Comparison of ENCODE assay signal across 29 cellular contexts in the genomic region with DNA sequence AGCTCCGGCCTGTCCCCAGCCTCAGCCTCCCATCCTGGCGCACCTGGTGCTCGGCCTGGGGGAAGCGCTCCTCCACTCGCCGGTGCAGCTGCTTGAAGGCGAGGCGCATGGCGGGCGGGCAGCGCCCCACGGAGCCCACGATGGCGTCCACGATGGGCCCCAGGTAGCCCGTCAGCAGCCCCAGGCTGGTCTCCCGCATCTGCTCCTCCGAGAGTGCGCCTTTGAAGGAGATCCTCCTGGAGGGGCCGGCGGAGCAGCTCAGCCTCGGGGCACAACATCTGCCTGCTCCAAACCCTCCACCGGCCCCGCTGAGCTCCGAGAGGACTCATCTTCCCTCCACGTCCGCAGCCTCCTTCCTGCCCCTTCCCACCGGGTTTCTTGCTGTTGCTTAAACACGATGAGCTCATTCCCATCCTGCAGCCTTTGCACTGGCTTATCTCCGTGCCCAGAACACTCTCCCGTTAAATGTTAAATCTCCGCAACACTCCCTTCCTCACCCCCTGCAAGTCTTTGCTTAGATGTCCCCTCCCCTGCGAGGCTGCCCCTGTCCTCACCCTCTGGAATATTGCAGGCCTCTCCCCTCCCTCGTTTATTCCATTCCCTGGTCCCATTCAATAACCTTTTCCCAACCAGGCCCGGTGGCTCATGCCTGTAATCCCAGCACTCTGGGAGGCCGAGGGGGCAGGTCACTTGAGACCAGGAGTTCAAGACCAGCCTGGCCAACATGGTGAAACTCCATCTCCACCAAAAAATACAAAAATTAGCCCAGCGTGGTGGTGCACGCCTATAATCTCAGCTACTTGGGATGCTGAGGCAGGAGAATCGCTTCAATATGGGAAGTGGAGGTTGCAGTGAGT. TPM values are rescaled to one million over a fixed set of nuclear protein-coding genes. Genes with fewer than 3 reads are reported as not detected.
"Had no signal": no experiment of that assay in that cellular context is flagged by ENCODE, and none has a peak within 500 bp of the region (broad histone marks: within the 10 kb centered on the region; RNA-seq: fewer than 3 reads in every experiment).

No MANE protein-coding gene starts in this region.

- DNase-seq: activated CD4-positive, alpha-beta T cell treated with anti-CD3 and anti-CD28 coated beads for 48 hours; activated CD4-positive, alpha-beta T cell treated with anti-CD3 and anti-CD28 coated beads, Interleukin-2, amount 50 U/mL, for 4 hours; activated CD4-positive, CD25-positive, alpha-beta regulatory T cell treated with anti-CD3 and anti-CD28 coated beads, Interleukin-2, amount 50 U/mL, for 72 hours; activated CD8-positive, alpha-beta memory T cell treated with anti-CD3 and anti-CD28 coated beads, Interleukin-2, amount 50 U/mL, for 48 hours; activated CD8-positive, alpha-beta T cell treated with anti-CD3 and anti-CD28 coated beads, Interleukin-2, amount 10 ng/mL, durations not matched to agents 7 days and 5 days; activated effector memory CD4-positive, alpha-beta T cell treated with Interleukin-2 at 50 U/mL for 16 hours; activated naive CD4-positive, alpha-beta T cell; activated T-cell treated with anti-CD3 and anti-CD28 coated beads, Interleukin-2, amount 50 U/mL, for 1 hour; body of pancreas; central memory CD4-positive, alpha-beta T cell; KG1; NCI-H1048; NCI-H1930; NCI-H2171; NCI-H226; NCI-H526; NCI-H82; OCI-M1; RPMI8226; SHP77 treated with DMSO at 0.1 percent for 48 hours had no signal

- H3K4me3 Mint-ChIP-seq: activated CD8-positive, alpha-beta T cell treated with anti-CD3 and anti-CD28 coated beads, Interleukin-2, amount 10 ng/mL, durations not matched to agents 7 days and 5 days; activated naive CD4-positive, alpha-beta T cell treated with anti-CD3 and anti-CD28 coated beads, Interleukin-2, amount 50 U/mL, for 24 hours; activated T-helper 1 cell treated with anti-CD3 and anti-CD28 coated beads, Interleukin-12 subunit alpha, Interleukin-12 subunit beta, Interleukin-2, Interleukin-4 antibody, amounts not matched to agents 30 ng/mL and 10 ng/mL and 1 ng/mL, durations not matched to agents 14 hours and 24 hours and 36 hours; T-helper 1 cell treated with Interleukin-12 subunit alpha and Interleukin-12 subunit beta and Interleukin-4 antibody, amounts not matched to agents 30 μg/mL and 1 μg/mL, for 36 hours had no signal

- H3K9me3 ChIP-seq: ascending aorta, body of pancreas had no signal

- H3K9me3 Mint-ChIP-seq: activated naive CD4-positive, alpha-beta T cell treated with anti-CD3 and anti-CD28 coated beads, Interleukin-2, amount 50 U/mL, for 24 hours; activated T-helper 1 cell treated with anti-CD3 and anti-CD28 coated beads, Interleukin-12 subunit alpha, Interleukin-12 subunit beta, Interleukin-2, Interleukin-4 antibody, amounts not matched to agents 30 ng/mL and 10 ng/mL and 1 ng/mL, durations not matched to agents 14 hours and 24 hours and 36 hours; T-helper 1 cell treated with Interleukin-12 subunit alpha and Interleukin-12 subunit beta and Interleukin-4 antibody, amounts not matched to agents 30 μg/mL and 1 μg/mL, for 36 hours had no signal

- H3K36me3 ChIP-seq: ascending aorta had no signal

- ATAC-seq: activated CD8-positive, alpha-beta T cell treated with anti-CD3 and anti-CD28 coated beads, Interleukin-2, amount 10 ng/mL, durations not matched to agents 7 days and 5 days; body of pancreas; Panc1 had no signal

- H3K4me1 ChIP-seq: ascending aorta, body of pancreas had no signal

- H3K36me3 Mint-ChIP-seq: activated naive CD4-positive, alpha-beta T cell treated with anti-CD3 and anti-CD28 coated beads, Interleukin-2, amount 50 U/mL, for 24 hours had no signal

- H3K4me3 ChIP-seq: ascending aorta, body of pancreas had no signal

- H3K27ac ChIP-seq: ascending aorta, body of pancreas had no signal

- FAIRE-seq: bronchial epithelial cell had no signal

- H3K27me3 Mint-ChIP-seq: activated naive CD4-positive, alpha-beta T cell treated with anti-CD3 and anti-CD28 coated beads, Interleukin-2, amount 50 U/mL, for 24 hours had no signal

- H3K27me3 ChIP-seq: ascending aorta, body of pancreas had no signal

- H3K27ac Mint-ChIP-seq: activated CD8-positive, alpha-beta T cell treated with anti-CD3 and anti-CD28 coated beads, Interleukin-2, amount 10 ng/mL, durations not matched to agents 7 days and 5 days; activated naive CD4-positive, alpha-beta T cell treated with anti-CD3 and anti-CD28 coated beads, Interleukin-2, amount 50 U/mL, for 24 hours; activated T-helper 1 cell treated with anti-CD3 and anti-CD28 coated beads, Interleukin-12 subunit alpha, Interleukin-12 subunit beta, Interleukin-2, Interleukin-4 antibody, amounts not matched to agents 30 ng/mL and 10 ng/mL and 1 ng/mL, durations not matched to agents 14 hours and 24 hours and 36 hours; T-helper 1 cell treated with Interleukin-12 subunit alpha and Interleukin-12 subunit beta and Interleukin-4 antibody, amounts not matched to agents 30 μg/mL and 1 μg/mL, for 36 hours had no signal

RNA-seq across cellular contexts. Expression of a gene that starts 23.3 kb away (rescaled TPM):
- total RNA-seq: LHCN-M2, M059J had no signal

RNA-seq across cellular contexts. Expression of a gene that starts 37.3 kb away (rescaled TPM):
- total RNA-seq: ascending aorta, bronchial epithelial cell, LHCN-M2, M059J, SK-MEL-5 had no signal

RNA-seq across cellular contexts. Expression of a gene that starts 55.7 kb away (rescaled TPM):
- total RNA-seq: activated CD8-positive, alpha-beta T cell treated with anti-CD3 and anti-CD28 coated beads, Interleukin-2, amount 10 ng/mL, durations not matched to agents 7 days and 5 days; bronchial epithelial cell; M059J had no signal
